ENCODE assay signal across 10 cellular contexts in the genomic region with DNA sequence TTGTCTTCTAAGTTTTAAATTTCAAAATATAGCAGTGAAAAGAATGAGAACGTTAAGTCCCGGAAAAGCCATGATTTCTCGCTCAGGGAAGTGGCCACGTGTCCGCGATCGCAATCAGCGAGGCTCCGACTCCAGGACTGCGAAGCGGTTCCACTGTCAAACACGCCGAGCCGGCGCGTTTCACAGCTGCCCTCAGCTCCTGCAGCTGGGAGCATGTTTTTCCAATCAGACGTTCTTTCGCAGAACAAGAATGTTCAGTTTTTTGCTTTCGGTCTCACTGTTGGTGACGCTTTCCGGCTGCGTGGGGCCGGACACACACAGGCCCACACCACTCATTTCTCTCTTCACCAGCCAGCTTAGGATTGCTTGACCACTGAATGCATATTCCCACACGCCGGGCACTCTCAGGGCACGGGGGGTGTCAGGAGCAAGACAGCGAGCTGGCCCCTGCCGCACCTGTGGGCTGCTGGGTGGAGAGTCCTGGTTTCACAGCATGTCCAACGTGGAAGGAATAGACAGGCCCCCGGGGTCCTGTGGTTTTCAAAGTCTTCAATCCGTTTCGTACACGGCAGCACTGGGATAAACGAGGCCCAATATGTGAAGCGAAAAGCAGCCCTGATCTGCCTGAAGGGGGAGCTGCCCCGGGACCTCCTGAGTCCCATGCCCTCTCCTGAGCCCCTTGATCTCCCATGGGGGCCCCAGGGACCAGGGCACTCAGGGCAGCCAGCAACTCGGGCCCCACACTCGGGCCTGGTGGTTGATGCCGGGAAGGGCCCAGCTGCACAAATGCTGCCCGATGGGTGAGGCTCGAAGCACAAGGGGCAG. TPM values are rescaled to one million over a fixed set of nuclear protein-coding genes. Genes with fewer than 3 reads are reported as not detected.
DNase-seq lines count a peak whose midpoint lies in the region; ATAC-seq and TF ChIP-seq lines count a peak whose summit lies in the region.
"Had no signal": no experiment of that assay in that cellular context is flagged by ENCODE, and none has a peak within 500 bp of the region (broad histone marks: within the 10 kb centered on the region; RNA-seq: fewer than 3 reads in every experiment).

No MANE protein-coding gene starts in this region.

- H3K4me1 ChIP-seq in adrenal gland (replicated peaks in 1 of 2): no peaks in the 10 kb centered on the region

- H3K27me3 Mint-ChIP-seq in glutamatergic neuron (ENCODE audit: unreplicated experiment): peaks cover 14% of the 10 kb centered on the region
- H3K27me3 Mint-ChIP-seq in neural crest cell (ENCODE audit: low read depth): peaks cover 18% of the 10 kb centered on the region

- H3K27ac ChIP-seq in 22Rv1 (no peak overlapping the region), adrenal gland (peak overlapping the region in 3 of 5 donors; percentile 32 to 80 (median 80))

- no peaks in the 10 kb centered on the region for H3K36me3 ChIP-seq in adrenal gland (replicated peaks in 1 of 2)

- DNase-seq in adrenal gland: peak in 1 of 7 donors; percentile 66
- no peak for DNase-seq in glutamatergic neuron
- DNase-seq in neural crest cell (ENCODE audit: low read depth, low spot score): no peak
- DNase-seq in left colon: no peak
- no peak for DNase-seq in NOMO-1 (lab: John Stamatoyannopoulos, UW; ENCODE audit: unreplicated experiment in 2 of 2)
- DNase-seq: caudate nucleus, NCI-H1105 had no signal

- 79 to 87% (median 81%) methylated on average over 33 to 41 of the region's 41 CpGs for WGBS in adrenal gland, 4 donors

- no peak for ATAC-seq in GM21619 (IDR thresholded peaks at IDR 0.05; ENCODE audit: unreplicated experiment)
- no peak for ATAC-seq in left colon
- no peak for ATAC-seq in HG03108 (IDR thresholded peaks at IDR 0.05; ENCODE audit: unreplicated experiment)

- H3K4me3 ChIP-seq in adrenal gland: no peak overlapping the region

- no peaks in the 10 kb centered on the region for H3K9me3 ChIP-seq in adrenal gland (replicated peaks in 1 of 3)

- H3K36me3 Mint-ChIP-seq in glutamatergic neuron (ENCODE audit: unreplicated experiment) (no peaks in the 10 kb centered on the region), neural crest cell (ENCODE audit: low read depth) (no peaks in the 10 kb centered on the region)

- peaks cover 32% of the 10 kb centered on the region for H3K4me1 Mint-ChIP-seq in glutamatergic neuron (ENCODE audit: low read depth, unreplicated experiment)
- peaks cover 37% of the 10 kb centered on the region for H3K4me1 Mint-ChIP-seq in neural crest cell

- TF ChIP-seq POLR2A in adrenal gland (IDR thresholded peaks at IDR 0.05): no peak

- H3K4me3 Mint-ChIP-seq in glutamatergic neuron (ENCODE audit: unreplicated experiment) (no peak overlapping the region), neural crest cell (no peak overlapping the region)

- TF ChIP-seq CTCF in 22Rv1 (IDR thresholded peaks at IDR 0.05) (0 out of 2 replicates have a peak, but pooled peaks have one; percentile 14), adrenal gland (IDR thresholded peaks at IDR 0.05) (no peak), glutamatergic neuron (IDR thresholded peaks at IDR 0.05; ENCODE audit: partially characterized antibody, unreplicated experiment) (peak; percentile 19), neural crest cell (conservative IDR thresholded peaks at IDR 0.05) (peak; percentile 34)

- no peaks in the 10 kb centered on the region for H3K27me3 ChIP-seq in adrenal gland

- H3K9me3 Mint-ChIP-seq in glutamatergic neuron (ENCODE audit: unreplicated experiment): peaks cover 8% of the 10 kb centered on the region
- H3K9me3 Mint-ChIP-seq in neural crest cell: no peaks in the 10 kb centered on the region

- H3K27ac Mint-ChIP-seq in glutamatergic neuron (ENCODE audit: unreplicated experiment) (no peak overlapping the region), neural crest cell (ENCODE audit: unreplicated experiment) (no peak overlapping the region)

- intact Hi-C loops in adrenal gland (cut with DNase I) (no loop called here), left colon (cut with DNase I, micrococcal nuclease) (no loop called here)

RNA-seq across cellular contexts. Expression of a gene that starts 47.3 kb away (rescaled TPM):
- total RNA-seq in adrenal gland (100 to 1,000 TPM in 7 of 8 donors, 10 to 100 TPM in 1; 92.9 to 244 (median 141) TPM), glutamatergic neuron (ENCODE audit: unreplicated experiment) (9.5 TPM), neural crest cell (18.2 and 19.2 TPM in 2 replicates), left colon (10 to 100 TPM; 10.6 to 17.0 TPM)
- 100 to 1,000 TPM in 2 of 3 donors, 10 to 100 TPM in 1; 10.9 to 201 (median 163) TPM for polyA plus RNA-seq in adrenal gland

Comparison
In these comparisons a context has a peak if more than half of its experiments do, and no peak if none do; other contexts are left out.
1. CTCF ChIP-seq: peak in 22Rv1 (single experiment), glutamatergic neuron (single experiment) and neural crest cell (single experiment); none in adrenal gland (0 of 6).